Comparison of ENCODE assay signal across 11 cellular contexts in the genomic region with DNA sequence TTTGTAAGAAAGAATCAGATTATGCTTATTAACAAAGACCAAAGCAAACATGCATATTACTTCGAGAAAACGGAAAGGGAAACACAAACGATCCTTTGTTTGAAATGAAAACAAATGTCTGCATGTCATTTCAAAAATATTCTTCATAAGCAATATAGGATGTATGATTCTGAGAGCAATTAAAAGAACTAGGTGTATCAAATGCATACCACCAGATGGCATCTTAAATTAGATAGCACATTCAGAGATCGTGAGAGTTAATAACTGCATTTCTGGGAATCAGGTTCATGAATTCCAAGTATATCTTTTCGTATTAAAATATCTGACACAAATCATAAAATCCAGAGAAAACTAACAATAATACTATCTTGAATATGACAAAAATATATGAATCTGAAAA.
DNase-seq lines count a peak whose midpoint lies in the region; ATAC-seq, FAIRE-seq and TF ChIP-seq lines count a peak whose summit lies in the region.
"Had no signal": no experiment of that assay in that cellular context is flagged by ENCODE, and none has a peak within 500 bp of the region (broad histone marks: within the 10 kb centered on the region; RNA-seq: fewer than 3 reads in every experiment).

No MANE protein-coding gene starts in this region.

- 70% methylated on average over 5 of the region's 5 CpGs for WGBS in liver
- WGBS in HepG2 (ENCODE audit: low lambda C conversion rate): 77% methylated on average over 5 of the region's 5 CpGs

- no peaks in the 10 kb centered on the region for H4K20me1 ChIP-seq in HepG2 (ENCODE audit: insufficient read depth, low read length)

- ATAC-seq in HepG2: no peak
- no peak for ATAC-seq in GM19023 (IDR thresholded peaks at IDR 0.05; ENCODE audit: unreplicated experiment)

- no peak for FAIRE-seq in HepG2 (lab: Jason Lieb, UNC)
- FAIRE-seq in RCC 7860 (lab: Jason Lieb, UNC): peak; percentile 54

- peaks cover 9% of the 10 kb centered on the region for H3K4me1 Mint-ChIP-seq in mesothelial cell of epicardium

- in situ Hi-C loops in HepG2 (cut with HindIII; ENCODE audit: extremely low pct_ligation_motif_present, low pct_unique_long_range_greater_than_20kb): no loop called here

- TF ChIP-seq POLR2A in HepG2 (IDR thresholded peaks at IDR 0.05; ENCODE audit: insufficient read depth in 1 of 2, low read depth in 2 of 2, low read length in 2 of 2): no peak

- H3K27ac Mint-ChIP-seq in mesothelial cell of epicardium: no peak overlapping the region

- H3K4me1 ChIP-seq in liver (ENCODE audit: control insufficient read depth in 4 of 4, insufficient read depth in 4 of 4, low read length in 3 of 4) (peaks cover 6 to 23% (median 16%) of the 10 kb centered on the region in 4 donors), HepG2 (ENCODE audit: insufficient read depth, low read length) (peaks cover 37% of the 10 kb centered on the region)

- no peak for DNase-seq in HepG2 (ENCODE audit: low spot score)
- no peak for DNase-seq in RCC 7860 (ENCODE audit: low spot score)
- peak; percentile 14 for DNase-seq in fibroblast of mammary gland (ENCODE audit: low read depth)
- DNase-seq in mesothelial cell of epicardium (ENCODE audit: low spot score in 2 of 2, unreplicated experiment in 2 of 2): no peak
- DNase-seq in NCI-H1417 treated with DMSO at 0.1 percent for 48 hours (lab: John Stamatoyannopoulos, UW): no peak
- no peak for DNase-seq in activated T-cell treated with anti-CD3 and anti-CD28 coated beads, Interleukin-2, amount 50 U/mL, for 48 hours
- DNase-seq: NCI-H2081 treated with DMSO at 0.1 percent for 48 hours, trophoblast cell had no signal

- no peak overlapping the region for H3K4me2 ChIP-seq in HepG2 (ENCODE audit: low read depth, low read length)
- H3K4me2 ChIP-seq: BLaER1 treated with 17β-estradiol and CSF1 and Interleukin-3, amounts not matched to agents 10 nM and 100 nM had no signal

- H2AFZ ChIP-seq in HepG2 (ENCODE audit: low read length): no peak overlapping the region

- H3K9ac ChIP-seq in liver (ENCODE audit: low read depth in 1 of 2, low read length in 2 of 2) (no peak overlapping the region), HepG2 (ENCODE audit: insufficient read depth, low read depth, low read length) (no peak overlapping the region)
- H3K9ac ChIP-seq: BLaER1 treated with 17β-estradiol and CSF1 and Interleukin-3, amounts not matched to agents 10 nM and 100 nM had no signal

- peak; percentile 42 to 69 for TF ChIP-seq RAD21 in liver (IDR thresholded peaks at IDR 0.05)
- TF ChIP-seq RAD21 in HepG2 (CRISPR knock-in tag; IDR thresholded peaks at IDR 0.05): no peak

- H3K79me2 ChIP-seq in HepG2 (ENCODE audit: insufficient read depth, low read length): no peaks in the 10 kb centered on the region

- H3K4me3 ChIP-seq in liver (ENCODE audit: low read depth in 1 of 3, low read length in 3 of 3): no peak overlapping the region
- H3K4me3 ChIP-seq in HepG2 (replicated peaks in 1 of 3; ENCODE audit: insufficient read depth in 1 of 3, low read depth in 2 of 3, low read length in 3 of 3): no peak overlapping the region
- no peak overlapping the region for H3K4me3 ChIP-seq in fibroblast of mammary gland (ENCODE audit: control insufficient read depth, low read depth, low read length)
- H3K4me3 ChIP-seq: BLaER1 treated with 17β-estradiol and CSF1 and Interleukin-3, amounts not matched to agents 10 nM and 100 nM had no signal

- H3K27me3 Mint-ChIP-seq in mesothelial cell of epicardium (ENCODE audit: low read depth): no peaks in the 10 kb centered on the region

- CTCF ChIA-PET in HepG2 (lab: Yijun Ruan, JAX; ENCODE audit: low intra/inter-chr PET ratio, low total read pairs): no interaction called here

- TF ChIP-seq EP300 in HepG2 (IDR thresholded peaks at IDR 0.05; ENCODE audit: low read depth in 2 of 2, low read length in 2 of 2): no peak
- TF ChIP-seq EP300 in HepG2 (CRISPR knock-in tag; IDR thresholded peaks at IDR 0.05; ENCODE audit: borderline replicate concordance): no peak

- TF ChIP-seq CTCF in liver (IDR thresholded peaks at IDR 0.05; ENCODE audit: low read depth, low read length, missing input control) (peak; percentile 23), HepG2 (CRISPR knock-in tag; IDR thresholded peaks at IDR 0.05) (no peak), fibroblast of mammary gland (conservative IDR thresholded peaks at IDR 0.05; ENCODE audit: control insufficient read depth, insufficient read depth, low read depth, low read length) (peak; percentile 29), mesothelial cell of epicardium (IDR thresholded peaks at IDR 0.05; ENCODE audit: unreplicated experiment) (no peak)

- peaks cover 7% of the 10 kb centered on the region for H3K9me3 Mint-ChIP-seq in mesothelial cell of epicardium

- H3K27ac ChIP-seq in liver (ENCODE audit: low read depth in 1 of 2, low read length in 2 of 2): no peak overlapping the region
- H3K27ac ChIP-seq in HepG2 (ENCODE audit: extremely low read length, insufficient read depth, low read length): no peak overlapping the region
- H3K27ac ChIP-seq: BLaER1 treated with 17β-estradiol and CSF1 and Interleukin-3, amounts not matched to agents 10 nM and 100 nM had no signal

- POLR2A ChIA-PET in HepG2 (lab: Yijun Ruan, JAX): no interaction called here

- H3K36me3 ChIP-seq in liver (ENCODE audit: control insufficient read depth in 4 of 4, insufficient read depth in 3 of 4, low read depth in 1 of 4, low read length in 3 of 4) (no peaks in the 10 kb centered on the region), HepG2 (replicated peaks in 1 of 2; ENCODE audit: control insufficient read depth in 1 of 2, insufficient read depth in 2 of 2, low read length in 2 of 2) (no peaks in the 10 kb centered on the region; a peak in 1 of 5 replicates)

- no peak overlapping the region for H3K4me3 Mint-ChIP-seq in mesothelial cell of epicardium

- no peaks in the 10 kb centered on the region for H3K27me3 ChIP-seq in liver (ENCODE audit: control insufficient read depth in 4 of 4, insufficient read depth in 4 of 4, low read length in 3 of 4)
- no peaks in the 10 kb centered on the region for H3K27me3 ChIP-seq in HepG2 (ENCODE audit: control insufficient read depth in 1 of 2, insufficient read depth in 2 of 2, low read length in 2 of 2)
- H3K27me3 ChIP-seq: BLaER1 treated with 17β-estradiol and CSF1 and Interleukin-3, amounts not matched to agents 10 nM and 100 nM had no signal

- intact Hi-C loops in HepG2 (cut with micrococcal nuclease; ENCODE audit: unreplicated experiment): loop anchor here (5.0 kb wide), 1 partner anchor 159 kb away; a partner anchor contains a TSS

- peaks cover 7% of the 10 kb centered on the region for H3K36me3 Mint-ChIP-seq in mesothelial cell of epicardium

- H3K9me3 ChIP-seq in liver (ENCODE audit: control insufficient read depth in 4 of 4, low read length in 3 of 4) (no peaks in the 10 kb centered on the region), HepG2 (ENCODE audit: low read length) (no peaks in the 10 kb centered on the region)

- no TSS peak for BruUV-seq in HepG2 (replicated peaks; lab: Mats Ljungman, UMichigan)

TF ChIP-seq in liver, 16 proteins besides CTCF, POLR2A, EP300 and RAD21 (continues in another document):
- TF ChIP-seq NR2F2 (IDR thresholded peaks at IDR 0.05): no peak
- TF ChIP-seq, protein P1, sequence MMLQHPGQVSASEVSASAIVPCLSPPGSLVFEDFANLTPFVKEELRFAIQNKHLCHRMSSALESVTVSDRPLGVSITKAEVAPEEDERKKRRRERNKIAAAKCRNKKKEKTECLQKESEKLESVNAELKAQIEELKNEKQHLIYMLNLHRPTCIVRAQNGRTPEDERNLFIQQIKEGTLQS (IDR thresholded peaks at IDR 0.05): no peak
- no peak for TF ChIP-seq FOXA2 (IDR thresholded peaks at IDR 0.05)
- no peak for TF ChIP-seq FOXA1 (IDR thresholded peaks at IDR 0.05)
- TF ChIP-seq HNF4G (IDR thresholded peaks at IDR 0.05): no peak

TF ChIP-seq in HepG2, 621 proteins besides CTCF, POLR2A, EP300 and RAD21:
- no peak for TF ChIP-seq TMF1 (CRISPR knock-in tag; IDR thresholded peaks at IDR 0.05; ENCODE audit: low read depth)
- no peak for TF ChIP-seq TBP (CRISPR knock-in tag; IDR thresholded peaks at IDR 0.05)
- no peak for TF ChIP-seq CC2D1A (CRISPR knock-in tag; IDR thresholded peaks at IDR 0.05)
- TF ChIP-seq ZNF619 (CRISPR knock-in tag; IDR thresholded peaks at IDR 0.05): no peak
- TF ChIP-seq, protein P2, sequence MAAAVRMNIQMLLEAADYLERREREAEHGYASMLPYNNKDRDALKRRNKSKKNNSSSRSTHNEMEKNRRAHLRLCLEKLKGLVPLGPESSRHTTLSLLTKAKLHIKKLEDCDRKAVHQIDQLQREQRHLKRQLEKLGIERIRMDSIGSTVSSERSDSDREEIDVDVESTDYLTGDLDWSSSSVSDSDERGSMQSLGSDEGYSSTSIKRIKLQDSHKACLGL (CRISPR knock-in tag; IDR thresholded peaks at IDR 0.05): no peak

Comparison
In these comparisons a context has a peak if more than half of its experiments do, and no peak if none do; other contexts are left out.
1. CTCF ChIP-seq: peak in liver (single experiment) and fibroblast of mammary gland (single experiment); none in HepG2 (single experiment) and mesothelial cell of epicardium (single experiment).